1 cellular context compared by ENCODE assay signal in genomic region chr20:6575912-6576391, GRCh38.
TF ChIP-seq lines count a peak whose summit lies in the region.

No MANE protein-coding gene starts in this region.

TF ChIP-seq in H1, 55 proteins besides CTCF, POLR2A, EP300 and RAD21 (continued from another document):
- TF ChIP-seq ZNF274 (IDR thresholded peaks at IDR 0.05; ENCODE audit: borderline replicate concordance, extremely low read depth, low read length) = no peak
- no peak for TF ChIP-seq KDM4A (IDR thresholded peaks at IDR 0.05; ENCODE audit: low read depth, low read length, severe bottlenecking)
- no peak for TF ChIP-seq SP1 (IDR thresholded peaks at IDR 0.05; ENCODE audit: low read depth, low read length)
- no peak for TF ChIP-seq SIN3A (conservative IDR thresholded peaks at IDR 0.05 in 1 of 2, IDR thresholded peaks at IDR 0.05 in 1 of 2; ENCODE audit: low read depth in 1 of 2, low read length in 2 of 2)
- TF ChIP-seq SUZ12 (IDR thresholded peaks at IDR 0.05; ENCODE audit: low read length) = no peak
- no peak for TF ChIP-seq TAF1 (IDR thresholded peaks at IDR 0.05; ENCODE audit: low read depth, low read length)
- no peak for TF ChIP-seq YY1 (IDR thresholded peaks at IDR 0.05; ENCODE audit: low read depth, low read length)
- TF ChIP-seq SAP30 (IDR thresholded peaks at IDR 0.05; ENCODE audit: insufficient read depth, insufficient replicate concordance, low read length) = no peak
- TF ChIP-seq TCF12 (IDR thresholded peaks at IDR 0.05; ENCODE audit: low read depth, low read length) = no peak
- TF ChIP-seq MAX (IDR thresholded peaks at IDR 0.05) = no peak
- TF ChIP-seq, protein P1, sequence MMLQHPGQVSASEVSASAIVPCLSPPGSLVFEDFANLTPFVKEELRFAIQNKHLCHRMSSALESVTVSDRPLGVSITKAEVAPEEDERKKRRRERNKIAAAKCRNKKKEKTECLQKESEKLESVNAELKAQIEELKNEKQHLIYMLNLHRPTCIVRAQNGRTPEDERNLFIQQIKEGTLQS (IDR thresholded peaks at IDR 0.05; ENCODE audit: insufficient read depth, low read depth, low read length) = no peak
- TF ChIP-seq ASH2L (IDR thresholded peaks at IDR 0.05; ENCODE audit: low read length) = no peak
- TF ChIP-seq TBP (IDR thresholded peaks at IDR 0.05; ENCODE audit: low read depth, low read length) = no peak
